In genomic region chr6:113997106-113997505, GRCh38 we compare ENCODE assay signal across 12 cellular contexts. TPM values are rescaled to one million over a fixed set of nuclear protein-coding genes. Genes with fewer than 3 reads are reported as not detected.
A peak's percentile ranks its signal among the peaks of the same experiment; 100 is the strongest.
DNase-seq lines count a peak whose midpoint lies in the region; ATAC-seq, FAIRE-seq and TF ChIP-seq lines count a peak whose summit lies in the region.
"Had no signal": no experiment of that assay in that cellular context is flagged by ENCODE, and none has a peak within 500 bp of the region (broad histone marks: within the 10 kb centered on the region; RNA-seq: fewer than 3 reads in every experiment).

No MANE protein-coding gene starts in this region.

- no peaks in the 10 kb centered on the region for H3K4me1 ChIP-seq in pancreas

- no peaks in the 10 kb centered on the region for H3K36me3 ChIP-seq in pancreas

- FAIRE-seq in endometrium (lab: Jason Lieb, UNC) (peak; percentile 76), pancreas (lab: Jason Lieb, UNC) (peak; percentile 73)

- no peak overlapping the region for H3K4me3 ChIP-seq in pancreas
- H3K4me3 ChIP-seq: GM23338 had no signal

- no peak overlapping the region for H3K27ac ChIP-seq in pancreas

- peak; percentile 18 for DNase-seq in COLO829 (ENCODE audit: low spot score)
- DNase-seq in RPMI7951 (ENCODE audit: low read depth), result peak; percentile 85
- no peak for DNase-seq in pancreas
- DNase-seq in SHP77 (lab: John Stamatoyannopoulos, UW), result no peak
- DNase-seq in HK-2 (ENCODE audit: unreplicated experiment), result no peak
- DNase-seq: activated CD4-positive, alpha-beta T cell treated with anti-CD3 and anti-CD28 coated beads for 1 hour; DMS153; NCI-H1417 had no signal

- peak in 1 of 4 donors; percentile 23 for ATAC-seq in pancreas
- no peak for ATAC-seq in GM18519 (IDR thresholded peaks at IDR 0.05; ENCODE audit: low FRiP score, unreplicated experiment)
- ATAC-seq in GM21423 (IDR thresholded peaks at IDR 0.05; ENCODE audit: unreplicated experiment), result no peak
- ATAC-seq: GM23338 had no signal

- H3K27me3 ChIP-seq in pancreas, result no peaks in the 10 kb centered on the region

- H3K9me3 ChIP-seq in pancreas, result no peaks in the 10 kb centered on the region

- intact Hi-C loops in pancreas (cut with DNase I), result no loop called here

- 77 to 85% methylated on average over 4 of the region's 4 CpGs for WGBS in pancreas, 2 donors

- no peak for TF ChIP-seq CTCF in pancreas (IDR thresholded peaks at IDR 0.05)

RNA-seq across cellular contexts. Expression of gene HDAC2, which starts 26.2 kb away (rescaled TPM):
- 69.3 and 88.2 TPM in 2 replicates for total RNA-seq in RPMI7951 (2014; rRNA removed; shearing (Covaris generic))
- 10 to 100 TPM; 26.4 to 46.5 (median 32.2) TPM for total RNA-seq in pancreas
- 10 to 100 TPM; 23.6 to 48.9 TPM for polyA plus RNA-seq in pancreas

Comparison
In these comparisons a context has a peak if more than half of its experiments do, and no peak if none do; other contexts are left out.
1. DNase-seq: peak in COLO829 (single experiment) and RPMI7951 (single experiment); none in pancreas (0 of 6), SHP77 (0 of 2) and HK-2 (single experiment).